Comparison of ENCODE assay signal across 8 cellular contexts in genomic region chr10:69087600-69088470, GRCh38. TPM values are rescaled to one million over a fixed set of nuclear protein-coding genes. Genes with fewer than 3 reads are reported as not detected.
DNase-seq lines count a peak whose midpoint lies in the region; ATAC-seq and TF ChIP-seq lines count a peak whose summit lies in the region.

Gene SRGN (plus strand): TSS chr10:69088103. CDS start chr10:69088158, 55 bp downstream.

- no peaks in the 10 kb centered on the region for H3K36me3 Mint-ChIP-seq in Calu3 (ENCODE audit: insufficient read depth, unreplicated experiment)

- no peaks in the 10 kb centered on the region for H3K27me3 Mint-ChIP-seq in Calu3 (ENCODE audit: unreplicated experiment)

- BruUV-seq in Calu3 (replicated peaks; lab: Mats Ljungman, UMichigan), result no TSS peak

- TF ChIP-seq POLR2A in Peyer's patch (IDR thresholded peaks at IDR 0.05), result peak; percentile 78 to 89

- H3K4me1 Mint-ChIP-seq in Calu3 (ENCODE audit: low read depth, unreplicated experiment), result no peaks in the 10 kb centered on the region

- peak within 1 kb of the TSS; percentile 82 to 92 (median 86) for H3K27ac ChIP-seq in Peyer's patch
- H3K27ac ChIP-seq in skeletal muscle tissue (ENCODE audit: low read depth, low read length), result peak within 1 kb of the TSS; percentile 81

- H3K4me3 Mint-ChIP-seq in Calu3 (ENCODE audit: low read depth, unreplicated experiment), result no peak within 1 kb of the TSS

- TF ChIP-seq CTCF in GM12865 (IDR thresholded peaks at IDR 0.05; ENCODE audit: insufficient read depth, low read depth, low read length, missing control alignments), result no peak
- TF ChIP-seq CTCF in Peyer's patch (IDR thresholded peaks at IDR 0.05), result no peak
- TF ChIP-seq CTCF in BE2C (IDR thresholded peaks at IDR 0.05; ENCODE audit: low read depth, low read length), result no peak
- TF ChIP-seq CTCF in Calu3 (IDR thresholded peaks at IDR 0.05; ENCODE audit: unreplicated experiment), result no peak

- H3K9me3 ChIP-seq in Peyer's patch (no peaks in the 10 kb centered on the region), skeletal muscle tissue (ENCODE audit: control insufficient read depth in 3 of 3, low read length in 3 of 3) (no peaks in the 10 kb centered on the region), BE2C (no peaks in the 10 kb centered on the region)

- ATAC-seq in HG02840 (IDR thresholded peaks at IDR 0.05; ENCODE audit: low FRiP score, unreplicated experiment), result peak; percentile 52

- no peaks in the 10 kb centered on the region for H3K4me1 ChIP-seq in Peyer's patch
- peaks cover 2 to 7% (median 7%) of the 10 kb centered on the region in 3 donors for H3K4me1 ChIP-seq in skeletal muscle tissue (ENCODE audit: control insufficient read depth in 3 of 3, insufficient read depth in 3 of 3, low read length in 3 of 3)
- no peaks in the 10 kb centered on the region for H3K4me1 ChIP-seq in BE2C

- CTCF ChIA-PET in Calu3 (lab: Charles Lee), result no interaction called here

- H3K36me3 ChIP-seq in Peyer's patch, result no peaks in the 10 kb centered on the region
- H3K36me3 ChIP-seq in skeletal muscle tissue (ENCODE audit: control insufficient read depth in 3 of 3, insufficient read depth in 3 of 3, low read length in 3 of 3), result no peaks in the 10 kb centered on the region
- no peaks in the 10 kb centered on the region for H3K36me3 ChIP-seq in BE2C

- H3K9me3 Mint-ChIP-seq in Calu3 (ENCODE audit: low read depth, unreplicated experiment), result no peaks in the 10 kb centered on the region

- intact Hi-C loops in Calu3 (cut with micrococcal nuclease; ENCODE audit: unreplicated experiment), result no loop called here

- H3K27ac Mint-ChIP-seq in Calu3 (ENCODE audit: unreplicated experiment), result no peak within 1 kb of the TSS

- H3K4me3 ChIP-seq in GM12865 (ENCODE audit: low read depth, low read length) (peak within 1 kb of the TSS; percentile 82), Peyer's patch (peak within 1 kb of the TSS; percentile 44 to 47 (median 45)), skeletal muscle tissue (ENCODE audit: low read length in 3 of 3) (peak within 1 kb of the TSS; percentile 3 to 68 (median 4)), BE2C (ENCODE audit: low read depth, low read length) (no peak within 1 kb of the TSS)

- H3K27me3 ChIP-seq in Peyer's patch (no peaks in the 10 kb centered on the region), skeletal muscle tissue (ENCODE audit: control insufficient read depth in 3 of 3, insufficient read depth in 3 of 3, low read length in 3 of 3) (no peaks in the 10 kb centered on the region), BE2C (no peaks in the 10 kb centered on the region)

- H3K9ac ChIP-seq in skeletal muscle tissue (ENCODE audit: low read depth in 1 of 3, low read length in 3 of 3), result peak within 1 kb of the TSS; percentile 42 to 66 (median 60)

- DNase-seq in GM12865 (ENCODE audit: low read depth), result peak; percentile 95
- peak in 2 of 3 donors; percentile 91 to 95 for DNase-seq in Peyer's patch
- peak; percentile 21 to 38 (median 28) for DNase-seq in activated naive CD4-positive, alpha-beta T cell (lab: John Stamatoyannopoulos, UW)
- peak; percentile 35 for DNase-seq in glomerular visceral epithelial cell (ENCODE audit: extremely low spot score)
- DNase-seq in BE2C, result no peak
- no peak for DNase-seq in Calu3

RNA-seq across cellular contexts. Expression of gene SRGN, which starts in this region (rescaled TPM):
- total RNA-seq in Peyer's patch (100 to 1,000 TPM in 1 of 4 donors, 10 to 100 TPM in 3; 19.4 to 113 (median 28.1) TPM), skeletal muscle tissue (54.3 TPM), Calu3 (2022) (not detected in 2 replicates)
- polyA plus RNA-seq in BE2C (2012; ENCODE audit: insufficient read depth, insufficient read length, low read depth), result not detected

Comparison
In these comparisons a context has a peak if more than half of its experiments do, and no peak if none do; other contexts are left out.
1. RNA of gene SRGN (total RNA-seq): 54.3 TPM in skeletal muscle tissue (single experiment) and 19.4 to 113 TPM in Peyer's patch; not detected in Calu3; every median in the first group is over 10 times any median in the second.
2. DNase-seq: peak in GM12865 (single experiment), Peyer's patch (2 of 3), activated naive CD4-positive, alpha-beta T cell (4 of 4) and glomerular visceral epithelial cell (single experiment); none in BE2C (single experiment) and Calu3 (single experiment).